Comparison of ENCODE assay signal across 9 cellular contexts in genomic region chr20:38805502-38805957, GRCh38. TPM values are rescaled to one million over a fixed set of nuclear protein-coding genes. Genes with fewer than 3 reads are reported as not detected.
A peak's percentile ranks its signal among the peaks of the same experiment; 100 is the strongest.
DNase-seq lines count a peak whose midpoint lies in the region; ATAC-seq and TF ChIP-seq lines count a peak whose summit lies in the region.
"Had no signal": no experiment of that assay in that cellular context is flagged by ENCODE, and none has a peak within 500 bp of the region (broad histone marks: within the 10 kb centered on the region; RNA-seq: fewer than 3 reads in every experiment).

TSS of gene PPP1R16B (plus strand) at chr20:38805697. CDS start at chr20:38835926, 30,229 bp downstream.

- ATAC-seq in GM21526 (IDR thresholded peaks at IDR 0.05; ENCODE audit: low FRiP score, unreplicated experiment) = peak; percentile 52

- no peaks in the 10 kb centered on the region for H3K9me2 ChIP-seq in MM.1S (replicated peaks; ENCODE audit: insufficient read depth, low read length)

- H3K9me3 Mint-ChIP-seq in CD8-positive, alpha-beta memory T cell = no peaks in the 10 kb centered on the region
- no peaks in the 10 kb centered on the region for H3K9me3 Mint-ChIP-seq in activated CD4-positive, alpha-beta T cell treated with anti-CD3 and anti-CD28 coated beads, Interleukin-2, amount 10 ng/mL, durations not matched to agents 7 days and 5 days

- no peak within 1 kb of the TSS for H4K8ac ChIP-seq in mesendoderm (ENCODE audit: low read depth, low read length)

- H3K9ac ChIP-seq in MM.1S (ENCODE audit: low read length) = peak within 1 kb of the TSS; percentile 90
- H3K9ac ChIP-seq in mesendoderm (ENCODE audit: low read length) = peak within 1 kb of the TSS; percentile 78

- H4K20me1 ChIP-seq in MM.1S (ENCODE audit: insufficient read depth, low read length) = peaks cover 3% of the 10 kb centered on the region; the same call in 1 of the 2 replicates

- H3K4me3 ChIP-seq in CD8-positive, alpha-beta memory T cell (ENCODE audit: low read length) = peak within 1 kb of the TSS; percentile 82
- H3K4me3 ChIP-seq in MM.1S (ENCODE audit: low read length) (peak within 1 kb of the TSS; percentile 96), mesendoderm (ENCODE audit: low read length) (peak within 1 kb of the TSS; percentile 65)

- no peaks in the 10 kb centered on the region for H3K9me3 ChIP-seq in CD8-positive, alpha-beta memory T cell (ENCODE audit: low read length)
- no peaks in the 10 kb centered on the region for H3K9me3 ChIP-seq in MM.1S (replicated peaks; ENCODE audit: insufficient read depth, low read length)

- peaks cover 51 to 56% (median 54%) of the 10 kb centered on the region in 3 donors for H3K4me1 Mint-ChIP-seq in CD8-positive, alpha-beta memory T cell
- peaks cover 63% of the 10 kb centered on the region for H3K4me1 Mint-ChIP-seq in activated CD4-positive, alpha-beta T cell treated with anti-CD3 and anti-CD28 coated beads, Interleukin-2, amount 10 ng/mL, durations not matched to agents 7 days and 5 days

- H3K23ac ChIP-seq in mesendoderm (ENCODE audit: low read length) = no peak within 1 kb of the TSS

- H3K27me3 Mint-ChIP-seq in CD8-positive, alpha-beta memory T cell = peaks cover 0 to 7% of the 10 kb centered on the region in 2 donors
- no peaks in the 10 kb centered on the region for H3K27me3 Mint-ChIP-seq in activated CD4-positive, alpha-beta T cell treated with anti-CD3 and anti-CD28 coated beads, Interleukin-2, amount 10 ng/mL, durations not matched to agents 7 days and 5 days

- H3F3A ChIP-seq in MM.1S (ENCODE audit: insufficient read depth, low read length) = peaks cover 10% of the 10 kb centered on the region

- peak within 1 kb of the TSS; percentile 81 for H3K18ac ChIP-seq in mesendoderm (ENCODE audit: low read length)

- H3K36me3 ChIP-seq in CD8-positive, alpha-beta memory T cell (ENCODE audit: insufficient read depth, low read length) = peaks cover 5% of the 10 kb centered on the region
- H3K36me3 ChIP-seq in MM.1S (replicated peaks; ENCODE audit: insufficient read depth, low read length) (peaks cover 3% of the 10 kb centered on the region; the same call in 1 of the 2 replicates), mesendoderm (ENCODE audit: control insufficient read depth, insufficient read depth, low read length) (no peaks in the 10 kb centered on the region)

- peaks cover 5% of the 10 kb centered on the region for H3K79me1 ChIP-seq in mesendoderm (ENCODE audit: low read length)

- H3K56ac ChIP-seq in mesendoderm (ENCODE audit: low read length) = peak within 1 kb of the TSS; percentile 84

- H2BK120ac ChIP-seq in mesendoderm (ENCODE audit: low read depth, low read length) = no peak within 1 kb of the TSS

- H2AK5ac ChIP-seq in mesendoderm (ENCODE audit: low read length) = no peak within 1 kb of the TSS

- H3K4me2 ChIP-seq in MM.1S (ENCODE audit: low read depth, low read length) (peak within 1 kb of the TSS; percentile 74), mesendoderm (ENCODE audit: low read length) (peak within 1 kb of the TSS; percentile 92)

- H3K27ac ChIP-seq in CD8-positive, alpha-beta memory T cell (ENCODE audit: low read depth, low read length) = peak within 1 kb of the TSS; percentile 98
- peak within 1 kb of the TSS; percentile 54; the same call in 1 of the 2 replicates for H3K27ac ChIP-seq in MM.1S (ENCODE audit: low read length)
- H3K27ac ChIP-seq in mesendoderm (ENCODE audit: low read depth, low read length) = peak within 1 kb of the TSS; percentile 70

- POLR2A ChIA-PET in CD8-positive, alpha-beta memory T cell (lab: Charles Lee) = interaction anchor here (0.8 to 4.8 kb wide), 18 partner anchors 11 to 158 kb away, joined by 3 to 80 read pairs (median 5); partner anchors contain the start of gene FAM83D
- POLR2A ChIA-PET in activated CD4-positive, alpha-beta T cell treated with anti-CD3 and anti-CD28 coated beads, Interleukin-2, amount 10 ng/mL, durations not matched to agents 7 days and 5 days (lab: Charles Lee) = interaction anchor here (0.6 to 1.1 kb wide), 4 partner anchors 10 to 69 kb away, joined by 3 to 4 read pairs (median 3); no protein-coding TSS in a partner anchor

- peaks cover 51% of the 10 kb centered on the region for H3K4me1 ChIP-seq in CD8-positive, alpha-beta memory T cell (ENCODE audit: insufficient read depth, low read length)
- H3K4me1 ChIP-seq in MM.1S (ENCODE audit: low read length) (peaks cover 34% of the 10 kb centered on the region), mesendoderm (ENCODE audit: control insufficient read depth, low read depth, low read length) (peaks cover 9% of the 10 kb centered on the region)

- H3K4me3 Mint-ChIP-seq in CD8-positive, alpha-beta memory T cell = peak within 1 kb of the TSS; percentile 89 to 96 (median 91)
- H3K4me3 Mint-ChIP-seq in activated CD4-positive, alpha-beta T cell treated with anti-CD3 and anti-CD28 coated beads, Interleukin-2, amount 10 ng/mL, durations not matched to agents 7 days and 5 days = peak within 1 kb of the TSS; percentile 87

- peak within 1 kb of the TSS; percentile 72 for H3K4ac ChIP-seq in mesendoderm (ENCODE audit: low read depth, low read length)

- H3K79me2 ChIP-seq in MM.1S (ENCODE audit: low read length) = peaks cover 55% of the 10 kb centered on the region
- peaks cover 5% of the 10 kb centered on the region for H3K79me2 ChIP-seq in mesendoderm (ENCODE audit: control insufficient read depth, insufficient read depth, low read length)

- peak; percentile 76 to 88 (median 83) for DNase-seq in CD8-positive, alpha-beta memory T cell
- DNase-seq in MM.1S = peak; percentile 83
- peak; percentile 80 for DNase-seq in activated CD4-positive, alpha-beta T cell treated with anti-CD3 and anti-CD28 coated beads, Interleukin-2, amount 10 ng/mL, durations not matched to agents 7 days and 5 days
- DNase-seq in dermis blood vessel endothelial cell = peak; percentile 76
- DNase-seq in mesendoderm = peak; percentile 74
- peak; percentile 71 for DNase-seq in stimulated activated CD8-positive, alpha-beta memory T cell treated with anti-CD3 and anti-CD28 coated beads, Interleukin-12 subunit alpha, Interleukin-12 subunit beta, amount 100 ng/mL, for 1 hour (ENCODE audit: low read depth)
- DNase-seq in NCI-H1048 (lab: John Stamatoyannopoulos, UW) = no peak

- no CpG with 5 or more reads among the region's 40 CpGs for WGBS in mesendoderm (ENCODE audit: extremely low coverage, insufficient coverage, low lambda C conversion rate)

- no peak for TF ChIP-seq CTCF in MM.1S (IDR thresholded peaks at IDR 0.05; ENCODE audit: low read length)

- peak within 1 kb of the TSS; percentile 23 for H4K5ac ChIP-seq in mesendoderm (ENCODE audit: low read length)

- CTCF ChIA-PET in CD8-positive, alpha-beta memory T cell (lab: Charles Lee) = interaction anchor here (0.7 to 6.7 kb wide), 19 partner anchors 11 to 142 kb away, joined by 3 to 66 read pairs (median 5); no protein-coding TSS in a partner anchor
- CTCF ChIA-PET in activated CD4-positive, alpha-beta T cell treated with anti-CD3 and anti-CD28 coated beads, Interleukin-2, amount 10 ng/mL, durations not matched to agents 7 days and 5 days (lab: Charles Lee) = interaction anchor here (0.9 to 1.9 kb wide), 10 partner anchors 9 to 157 kb away, joined by 3 to 6 read pairs (median 4); partner anchors contain the start of gene DHX35

- peaks cover 0 to 47% (median 5%) of the 10 kb centered on the region in 3 donors for H3K36me3 Mint-ChIP-seq in CD8-positive, alpha-beta memory T cell
- peaks cover 31% of the 10 kb centered on the region for H3K36me3 Mint-ChIP-seq in activated CD4-positive, alpha-beta T cell treated with anti-CD3 and anti-CD28 coated beads, Interleukin-2, amount 10 ng/mL, durations not matched to agents 7 days and 5 days (ENCODE audit: low read depth)

- no peaks in the 10 kb centered on the region for H3K27me3 ChIP-seq in CD8-positive, alpha-beta memory T cell (ENCODE audit: insufficient read depth, low read length, poor library complexity, severe bottlenecking)
- H3K27me3 ChIP-seq in MM.1S (replicated peaks; ENCODE audit: insufficient read depth, low read length) = no peaks in the 10 kb centered on the region
- H3K27me3 ChIP-seq in mesendoderm (ENCODE audit: insufficient read depth, low read length, poor library complexity) = no peaks in the 10 kb centered on the region

- peak within 1 kb of the TSS; percentile 93 to 100 (median 98) for H3K27ac Mint-ChIP-seq in CD8-positive, alpha-beta memory T cell
- peak within 1 kb of the TSS; percentile 97 for H3K27ac Mint-ChIP-seq in activated CD4-positive, alpha-beta T cell treated with anti-CD3 and anti-CD28 coated beads, Interleukin-2, amount 10 ng/mL, durations not matched to agents 7 days and 5 days

- H2BK5ac ChIP-seq in mesendoderm (ENCODE audit: low read length) = peak within 1 kb of the TSS; percentile 5

- peak within 1 kb of the TSS; percentile 69 for H2AFZ ChIP-seq in MM.1S (ENCODE audit: low read length)

- H2BK15ac ChIP-seq in mesendoderm (replicated peaks; ENCODE audit: low read depth) = no peak within 1 kb of the TSS

RNA-seq across cellular contexts. Expression of gene PPP1R16B, which starts in this region (rescaled TPM):
- total RNA-seq in CD8-positive, alpha-beta memory T cell = 100 to 1,000 TPM; 167 to 171 TPM
- 40.2 TPM for polyA plus RNA-seq in CD8-positive, alpha-beta memory T cell
- total RNA-seq in activated CD4-positive, alpha-beta T cell treated with anti-CD3 and anti-CD28 coated beads, Interleukin-2, amount 10 ng/mL, durations not matched to agents 7 days and 5 days = 10 to 100 TPM; 63.6 to 67.4 TPM
- total RNA-seq in dermis blood vessel endothelial cell = 247 and 304 TPM in 2 replicates
- polyA plus RNA-seq in mesendoderm (2013, experiment 1 of 2) = 6.2 TPM
- polyA plus RNA-seq in mesendoderm (2013, experiment 2 of 2) = 6.4 TPM
- total RNA-seq: M059J had no signal
